8 cellular contexts compared by ENCODE assay signal in genomic region chr17:82592289-82592683, GRCh38. TPM values are rescaled to one million over a fixed set of nuclear protein-coding genes. Genes with fewer than 3 reads are reported as not detected.
DNase-seq lines count a peak whose midpoint lies in the region; ATAC-seq, FAIRE-seq and TF ChIP-seq lines count a peak whose summit lies in the region.

No MANE protein-coding gene starts in this region.

- H3K9me3 Mint-ChIP-seq in activated CD8-positive, alpha-beta memory T cell treated with anti-CD3 and anti-CD28 coated beads, Interleukin-2, amount 10 ng/mL, durations not matched to agents 7 days and 5 days (ENCODE audit: low read depth): no peaks in the 10 kb centered on the region

- intact Hi-C loops in upper lobe of right lung (cut with DNase I): no loop called here

- H3K4me1 ChIP-seq in mesodermal cell (ENCODE audit: control insufficient read depth, insufficient read depth, low read length, poor library complexity, severe bottlenecking) (peaks cover 11% of the 10 kb centered on the region), upper lobe of right lung (peaks cover 39% of the 10 kb centered on the region)

- WGBS in mesodermal cell (ENCODE audit: insufficient coverage in 2 of 2), 2 experiments: 90 to 92% methylated on average over 8 of the region's 8 CpGs

- CTCF ChIA-PET in activated CD8-positive, alpha-beta memory T cell treated with anti-CD3 and anti-CD28 coated beads, Interleukin-2, amount 10 ng/mL, durations not matched to agents 7 days and 5 days (lab: Charles Lee): interaction anchor here (0.6 to 1.3 kb wide), 5 partner anchors 12 to 609 kb away, joined by 3 to 4 read pairs (median 3); partner anchors contain the start of gene WDR45B

- DNase-seq in activated CD8-positive, alpha-beta memory T cell treated with anti-CD3 and anti-CD28 coated beads, Interleukin-2, amount 10 ng/mL, durations not matched to agents 7 days and 5 days: no peak
- DNase-seq in activated CD8-positive, alpha-beta memory T cell treated with anti-CD3 and anti-CD28 coated beads, Interleukin-2, amount 50 U/mL, for 4 hours: no peak
- DNase-seq in T47D (ENCODE audit: low read depth in 1 of 2, low spot score in 1 of 2) (peak; percentile 56 to 83), upper lobe of right lung (peak; percentile 84), NCI-H2227 treated with DMSO at 0.1 percent for 48 hours (lab: John Stamatoyannopoulos, UW) (no peak), RCC 7860 (ENCODE audit: low spot score) (no peak)

- H3K27ac ChIP-seq in mesodermal cell (ENCODE audit: low read depth, low read length, severe bottlenecking): peak overlapping the region; percentile 62
- H3K27ac ChIP-seq in upper lobe of right lung: peak overlapping the region; percentile 90

- FAIRE-seq in RCC 7860 (lab: Jason Lieb, UNC): no peak

- H3K27me3 Mint-ChIP-seq in activated CD8-positive, alpha-beta memory T cell treated with anti-CD3 and anti-CD28 coated beads, Interleukin-2, amount 10 ng/mL, durations not matched to agents 7 days and 5 days: no peaks in the 10 kb centered on the region

- peaks cover 20% of the 10 kb centered on the region for H3K36me3 Mint-ChIP-seq in activated CD8-positive, alpha-beta memory T cell treated with anti-CD3 and anti-CD28 coated beads, Interleukin-2, amount 10 ng/mL, durations not matched to agents 7 days and 5 days

- H3K9me3 ChIP-seq in mesodermal cell (ENCODE audit: control insufficient read depth, low read length) (no peaks in the 10 kb centered on the region), upper lobe of right lung (no peaks in the 10 kb centered on the region)

- no peak for TF ChIP-seq CTCF in upper lobe of right lung (IDR thresholded peaks at IDR 0.05)

- H3K36me3 ChIP-seq in mesodermal cell (ENCODE audit: control insufficient read depth, insufficient read depth, low read length) (peaks cover 73% of the 10 kb centered on the region), upper lobe of right lung (peaks cover 28% of the 10 kb centered on the region)

- in situ Hi-C loops in T47D (cut with HindIII; ENCODE audit: low pct_unique_long_range_greater_than_20kb, low sequenced_read_pairs): no loop called here

- ATAC-seq in activated CD8-positive, alpha-beta memory T cell treated with anti-CD3 and anti-CD28 coated beads, Interleukin-2, amount 10 ng/mL, durations not matched to agents 7 days and 5 days: peak; percentile 13
- ATAC-seq in upper lobe of right lung (peak; percentile 81), HG03442 (IDR thresholded peaks at IDR 0.05; ENCODE audit: unreplicated experiment) (no peak)

- peak overlapping the region; percentile 91 for H3K27ac Mint-ChIP-seq in activated CD8-positive, alpha-beta memory T cell treated with anti-CD3 and anti-CD28 coated beads, Interleukin-2, amount 10 ng/mL, durations not matched to agents 7 days and 5 days

- peaks cover 35% of the 10 kb centered on the region for H3K4me1 Mint-ChIP-seq in activated CD8-positive, alpha-beta memory T cell treated with anti-CD3 and anti-CD28 coated beads, Interleukin-2, amount 10 ng/mL, durations not matched to agents 7 days and 5 days

- H3K27me3 ChIP-seq in upper lobe of right lung: no peaks in the 10 kb centered on the region

- H3K4me3 Mint-ChIP-seq in activated CD8-positive, alpha-beta memory T cell treated with anti-CD3 and anti-CD28 coated beads, Interleukin-2, amount 10 ng/mL, durations not matched to agents 7 days and 5 days: peak overlapping the region; percentile 19

- H3K4me3 ChIP-seq in mesodermal cell (ENCODE audit: extremely low read depth, insufficient read depth, low read length, poor library complexity, severe bottlenecking): no peak overlapping the region
- H3K4me3 ChIP-seq in upper lobe of right lung: peak overlapping the region; percentile 69

RNA-seq across cellular contexts. Expression of gene WDR45B, which starts 56.0 kb away (rescaled TPM):
- 10 to 100 TPM; 37.0 to 41.4 TPM for total RNA-seq in activated CD8-positive, alpha-beta memory T cell treated with anti-CD3 and anti-CD28 coated beads, Interleukin-2, amount 10 ng/mL, durations not matched to agents 7 days and 5 days
- 91.2 TPM for polyA plus RNA-seq in mesodermal cell (2013, experiment 1 of 2)
- polyA plus RNA-seq in mesodermal cell (2013, experiment 2 of 2): 69.4 TPM
- 65.1 TPM for total RNA-seq in upper lobe of right lung

Comparison
In these comparisons a context has a peak if more than half of its experiments do, and no peak if none do; other contexts are left out.
1. DNase-seq: peak in T47D (2 of 2) and upper lobe of right lung (single experiment); none in activated CD8-positive, alpha-beta memory T cell treated with anti-CD3 and anti-CD28 coated beads, Interleukin-2, amount 10 ng/mL, durations not matched to agents 7 days and 5 days (single experiment), activated CD8-positive, alpha-beta memory T cell treated with anti-CD3 and anti-CD28 coated beads, Interleukin-2, amount 50 U/mL, for 4 hours (single experiment), NCI-H2227 treated with DMSO at 0.1 percent for 48 hours (single experiment) and RCC 7860 (single experiment).